In the genomic region with DNA sequence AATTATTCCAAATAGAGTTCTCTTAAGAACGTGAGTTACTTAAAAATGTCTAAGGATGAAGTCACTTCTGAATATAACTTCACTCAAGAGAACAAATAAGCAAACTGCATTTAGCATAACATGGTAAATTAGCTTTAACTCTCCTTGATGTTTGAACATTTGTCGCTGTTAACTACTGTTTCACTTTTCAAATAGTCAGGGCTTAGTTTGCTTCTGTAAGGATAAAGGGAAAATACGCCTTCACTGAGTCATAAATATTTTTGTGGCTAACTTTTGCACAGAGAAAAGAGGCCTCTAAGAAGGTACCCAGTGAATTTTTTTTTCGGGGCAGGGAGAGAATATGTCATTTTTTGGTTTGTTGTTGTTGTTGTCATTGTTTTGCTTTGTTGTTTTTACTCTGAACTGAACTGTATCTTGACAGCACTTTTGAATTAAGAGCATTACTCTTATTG, we compare ENCODE assay signal across 10 cellular contexts. TPM values are rescaled to one million over a fixed set of nuclear protein-coding genes. Genes with fewer than 3 reads are reported as not detected.
A peak's percentile ranks its signal among the peaks of the same experiment; 100 is the strongest.
DNase-seq lines count a peak whose midpoint lies in the region; TF ChIP-seq lines count a peak whose summit lies in the region.
"Had no signal": no experiment of that assay in that cellular context is flagged by ENCODE, and none has a peak within 500 bp of the region (broad histone marks: within the 10 kb centered on the region; RNA-seq: fewer than 3 reads in every experiment).

No MANE protein-coding gene starts in this region.

- no TSS peak for BruUV-seq in OCI-LY7 (replicated peaks; lab: Mats Ljungman, UMichigan)

- peaks cover 31% of the 10 kb centered on the region; the same call in 1 of the 2 replicates for H3K79me2 ChIP-seq in OCI-LY7 (ENCODE audit: insufficient read depth, low read depth, low read length)

- H3K27ac ChIP-seq in SJSA1 = peak overlapping the region; percentile 82
- H3K27ac ChIP-seq in sigmoid colon = peak overlapping the region in 3 of 4 donors; percentile 11 to 23 (median 22)
- H3K27ac ChIP-seq in OCI-LY7 (ENCODE audit: low read depth, low read length, poor library complexity, severe bottlenecking) = no peak overlapping the region

- H3K9me2 ChIP-seq in OCI-LY7 (ENCODE audit: insufficient read depth, low read length) = no peaks in the 10 kb centered on the region

- TF ChIP-seq CTCF in GM06990 (IDR thresholded peaks at IDR 0.05; ENCODE audit: insufficient read depth, low read length, poor library complexity, severe bottlenecking) (no peak), epithelial cell of esophagus (IDR thresholded peaks at IDR 0.05; ENCODE audit: insufficient read depth, low read depth, low read length, missing control alignments) (no peak), sigmoid colon (IDR thresholded peaks at IDR 0.05) (no peak), GM20000 (IDR thresholded peaks at IDR 0.05; ENCODE audit: extremely low read depth, missing control alignments) (no peak), OCI-LY7 (conservative IDR thresholded peaks at IDR 0.05; ENCODE audit: low read length) (no peak)

- 20 to 25% methylated on average over 4 of the region's 4 CpGs for WGBS in sigmoid colon, 2 donors

- no peaks in the 10 kb centered on the region for H3K27me3 ChIP-seq in GM06990 (replicated peaks; ENCODE audit: control insufficient read depth, insufficient read depth, low read length)
- H3K27me3 ChIP-seq in SJSA1 (replicated peaks) = no peaks in the 10 kb centered on the region
- no peaks in the 10 kb centered on the region for H3K27me3 ChIP-seq in sigmoid colon
- H3K27me3 ChIP-seq: ascending aorta, uterus had no signal

- CTCF ChIA-PET in OCI-LY7 (lab: Charles Lee; ENCODE audit: unreplicated experiment) = no interaction called here

- no peak for TF ChIP-seq POLR2A in sigmoid colon (IDR thresholded peaks at IDR 0.05)

- POLR2A ChIA-PET in OCI-LY7 (lab: Charles Lee) = interaction anchor here (0.7 to 1.4 kb wide), 2 partner anchors 15 to 919 kb away, joined by 3 to 4 read pairs; no protein-coding TSS in a partner anchor

- DNase-seq in GM06990 (ENCODE audit: extremely low read depth, insufficient read length) (no peak), SJSA1 (ENCODE audit: low read depth in 1 of 2, low spot score in 2 of 2) (peak in 1 of 2 experiments; percentile 79), epithelial cell of esophagus (ENCODE audit: low read depth) (peak; percentile 42), sigmoid colon (no peak), posterior cingulate gyrus (no peak), GM20000 (ENCODE audit: low spot score) (no peak), ureter (ENCODE audit: low spot score) (no peak), OCI-LY7 (ENCODE audit: low spot score) (no peak)
- DNase-seq: uterus had no signal

- H3K4me1 ChIP-seq in SJSA1 (replicated peaks) = peaks cover 89% of the 10 kb centered on the region
- H3K4me1 ChIP-seq in sigmoid colon = peaks cover 0 to 89% (median 74%) of the 10 kb centered on the region in 4 donors
- peaks cover 30% of the 10 kb centered on the region for H3K4me1 ChIP-seq in OCI-LY7 (ENCODE audit: insufficient read depth, low read length, poor library complexity, severe bottlenecking)
- H3K4me1 ChIP-seq: uterus had no signal

- no peak for TF ChIP-seq EP300 in sigmoid colon (IDR thresholded peaks at IDR 0.05)

- H3K9me3 ChIP-seq in SJSA1 (replicated peaks) = no peaks in the 10 kb centered on the region
- no peaks in the 10 kb centered on the region for H3K9me3 ChIP-seq in sigmoid colon
- no peaks in the 10 kb centered on the region for H3K9me3 ChIP-seq in OCI-LY7 (ENCODE audit: low read length)
- H3K9me3 ChIP-seq: ascending aorta, uterus had no signal

- intact Hi-C loops in sigmoid colon (cut with DNase I) = no loop called here
- intact Hi-C loops in posterior cingulate gyrus (cut with DNase I) = no loop called here
- intact Hi-C loops in OCI-LY7 (cut with micrococcal nuclease; ENCODE audit: unreplicated experiment) = no loop called here

- no peak overlapping the region for H2AFZ ChIP-seq in OCI-LY7 (ENCODE audit: low read length)

- peaks cover 69% of the 10 kb centered on the region for H4K20me1 ChIP-seq in OCI-LY7 (ENCODE audit: insufficient read depth, low read length)

- H3K4me3 ChIP-seq in GM06990 (replicated peaks; ENCODE audit: low read depth, low read length) = peak overlapping the region; percentile 50
- H3K4me3 ChIP-seq in SJSA1 = peak overlapping the region; percentile 17
- no peak overlapping the region for H3K4me3 ChIP-seq in epithelial cell of esophagus (ENCODE audit: low read length)
- no peak overlapping the region for H3K4me3 ChIP-seq in sigmoid colon
- H3K4me3 ChIP-seq in OCI-LY7 (ENCODE audit: low read depth, low read length, poor library complexity, severe bottlenecking) = no peak overlapping the region
- H3K4me3 ChIP-seq: ascending aorta, uterus had no signal

- H3K36me3 ChIP-seq in GM06990 (ENCODE audit: control insufficient read depth, insufficient read depth, low read length) (peaks cover 2% of the 10 kb centered on the region; the same call in 1 of the 2 replicates), SJSA1 (peaks cover 34% of the 10 kb centered on the region), sigmoid colon (no peaks in the 10 kb centered on the region), OCI-LY7 (ENCODE audit: insufficient read depth, low read length) (no peaks in the 10 kb centered on the region; the same call in 1 of the 2 replicates)
- H3K36me3 ChIP-seq: ascending aorta, uterus had no signal

- H3K4me2 ChIP-seq in OCI-LY7 (ENCODE audit: low read length) = no peak overlapping the region

RNA-seq across cellular contexts. Expression of a gene that starts 8.1 kb away (rescaled TPM):
- total RNA-seq in SJSA1 (2014; rRNA removed; shearing (Covaris generic)) = 61.1 and 71.3 TPM in 2 replicates
- total RNA-seq in sigmoid colon = 10 to 100 TPM; 21.6 to 31.2 (median 23.6) TPM
- polyA plus RNA-seq in sigmoid colon = 10 to 100 TPM; 14.4 to 41.5 (median 23.6) TPM
- 33.6 TPM for total RNA-seq in ureter
- total RNA-seq in OCI-LY7 (2014; rRNA removed; shearing (Covaris generic)) = 21.6 and 25.1 TPM in 2 replicates
- 17.1 and 22.0 TPM in 2 replicates for total RNA-seq in OCI-LY7 (2022)

Comparison
In these comparisons a context has a peak if more than half of its experiments do, and no peak if none do; other contexts are left out.
1. H3K4me3 ChIP-seq: peak in GM06990 (single experiment) and SJSA1 (single experiment); none in epithelial cell of esophagus (single experiment), sigmoid colon (0 of 4) and OCI-LY7 (single experiment).